In the genomic region with DNA sequence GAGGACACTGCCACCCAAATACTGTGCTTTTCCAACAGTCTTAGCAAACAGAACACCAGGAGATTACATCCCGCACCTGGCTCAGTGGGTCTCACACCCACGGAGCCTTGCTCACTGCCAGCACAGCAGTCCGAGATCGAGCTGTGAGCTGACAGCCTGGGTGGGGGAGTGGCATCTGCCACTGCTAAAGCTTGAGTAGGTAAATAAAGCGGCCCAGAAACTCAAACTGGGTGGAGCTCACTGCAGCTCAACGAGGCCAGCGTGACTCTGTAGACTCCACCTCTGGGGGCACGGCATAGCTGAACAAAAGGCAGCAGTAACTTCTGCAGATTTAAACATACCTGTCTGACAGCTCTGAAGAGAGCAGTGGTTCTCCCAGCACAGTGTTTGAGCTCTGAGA, we compare ENCODE assay signal across 15 cellular contexts. TPM values are rescaled to one million over a fixed set of nuclear protein-coding genes. Genes with fewer than 3 reads are reported as not detected.
DNase-seq lines count a peak whose midpoint lies in the region; ATAC-seq and TF ChIP-seq lines count a peak whose summit lies in the region.
"Had no signal": no experiment of that assay in that cellular context is flagged by ENCODE, and none has a peak within 500 bp of the region (broad histone marks: within the 10 kb centered on the region; RNA-seq: fewer than 3 reads in every experiment).

No MANE protein-coding gene starts in this region.

- WGBS in hepatocyte (ENCODE audit: low lambda C conversion rate, missing lambda C conversion rate) = 35% methylated on average over 8 of the region's 8 CpGs

- no peaks in the 10 kb centered on the region for H3K27me3 ChIP-seq in hepatocyte
- H3K27me3 ChIP-seq: ascending aorta had no signal

- H3K4me3 Mint-ChIP-seq in progenitor cell of endocrine pancreas (ENCODE audit: low read depth) = peak overlapping the region; percentile 33

- no peak for TF ChIP-seq CTCF in hepatocyte (IDR thresholded peaks at IDR 0.05; ENCODE audit: poor library complexity)
- TF ChIP-seq CTCF in progenitor cell of endocrine pancreas (IDR thresholded peaks at IDR 0.05; ENCODE audit: unreplicated experiment) = no peak

- peak overlapping the region; percentile 19 for H3K27ac ChIP-seq in hepatocyte
- H3K27ac ChIP-seq: ascending aorta had no signal

- H3K4me3 ChIP-seq in hepatocyte = peak overlapping the region; percentile 14
- H3K4me3 ChIP-seq: ascending aorta had no signal

- no peaks in the 10 kb centered on the region for H4K20me1 ChIP-seq in hepatocyte (ENCODE audit: insufficient read depth, poor library complexity, severe bottlenecking)

- no peaks in the 10 kb centered on the region for H3K36me3 ChIP-seq in hepatocyte (replicated peaks; ENCODE audit: insufficient read depth, low read depth)
- H3K36me3 ChIP-seq: ascending aorta had no signal

- H3K9me3 Mint-ChIP-seq in progenitor cell of endocrine pancreas (ENCODE audit: low read depth) = no peaks in the 10 kb centered on the region
- H3K9me3 Mint-ChIP-seq: activated T-helper 2 cell treated with anti-CD3 and anti-CD28 coated beads, Interferon-gamma antibody, Interleukin-2, Interleukin-4, amounts not matched to agents 10 μg/mL and 5 μg/mL and 100 μg/mL, durations not matched to agents 14 hours and 24 hours and 36 hours had no signal

- H3K4me1 Mint-ChIP-seq in progenitor cell of endocrine pancreas (ENCODE audit: low read depth) = peaks cover 25% of the 10 kb centered on the region

- DNase-seq in NCI-H1417 (lab: John Stamatoyannopoulos, UW) = peak; percentile 59 to 80 (median 77)
- peak; percentile 61 for DNase-seq in NCI-H510A treated with DMSO at 0.1 percent for 48 hours (lab: John Stamatoyannopoulos, UW)
- DNase-seq in hepatocyte (ENCODE audit: low spot score) = peak; percentile 74
- DNase-seq in progenitor cell of endocrine pancreas (ENCODE audit: low spot score, unreplicated experiment) = peak; percentile 31
- no peak for DNase-seq in T-helper 9 cell
- DNase-seq in NK-92 (lab: John Stamatoyannopoulos, UW; ENCODE audit: unreplicated experiment) = no peak
- no peak for DNase-seq in mesenteric fat pad (ENCODE audit: low spot score)
- DNase-seq: activated CD4-positive, alpha-beta T cell treated with anti-CD3 and anti-CD28 coated beads, Interleukin-2, amount 50 U/mL, for 48 hours; KG1; NCI-H226; retina; stimulated activated CD4-positive, alpha-beta T cell treated with anti-CD3 and anti-CD28 coated beads, Interleukin-4, amount 100 ng/mL, for 1 hour had no signal

- peak overlapping the region; percentile 32 for H2AFZ ChIP-seq in hepatocyte

- peak overlapping the region; percentile 35 for H3K27ac Mint-ChIP-seq in progenitor cell of endocrine pancreas
- H3K27ac Mint-ChIP-seq: activated T-helper 2 cell treated with anti-CD3 and anti-CD28 coated beads, Interferon-gamma antibody, Interleukin-2, Interleukin-4, amounts not matched to agents 10 μg/mL and 5 μg/mL and 100 μg/mL, durations not matched to agents 14 hours and 24 hours and 36 hours had no signal

- no peak for ATAC-seq in GM19351 (IDR thresholded peaks at IDR 0.05; ENCODE audit: unreplicated experiment)

- peaks cover under 1% of the 10 kb centered on the region for H3K36me3 Mint-ChIP-seq in progenitor cell of endocrine pancreas (ENCODE audit: insufficient read depth)

- peak overlapping the region; percentile 74 for H3K4me2 ChIP-seq in hepatocyte

- H3K9me2 ChIP-seq in hepatocyte (replicated peaks; ENCODE audit: insufficient read depth) = no peaks in the 10 kb centered on the region

- H3K27me3 Mint-ChIP-seq in progenitor cell of endocrine pancreas = no peaks in the 10 kb centered on the region

- peaks cover 3% of the 10 kb centered on the region for H3K79me2 ChIP-seq in hepatocyte

- no peaks in the 10 kb centered on the region for H3K4me1 ChIP-seq in hepatocyte (ENCODE audit: insufficient read depth)
- H3K4me1 ChIP-seq: ascending aorta had no signal

- no peaks in the 10 kb centered on the region for H3K9me3 ChIP-seq in hepatocyte (ENCODE audit: low read depth)
- H3K9me3 ChIP-seq: ascending aorta had no signal

RNA-seq across cellular contexts. Expression of gene EPB41L4A, which starts 28.8 kb away (rescaled TPM):
- total RNA-seq in hepatocyte (11.4 and 12.9 TPM in 2 replicates), progenitor cell of endocrine pancreas (34.2 and 37.7 TPM in 2 replicates), mesenteric fat pad (30.2 TPM)
- 9.5 and 10.2 TPM in 2 replicates for polyA plus RNA-seq in hepatocyte

Comparison
In these comparisons a context has a peak if more than half of its experiments do, and no peak if none do; other contexts are left out.
1. DNase-seq: peak in NCI-H1417 (3 of 3), NCI-H510A treated with DMSO at 0.1 percent for 48 hours (single experiment), hepatocyte (single experiment) and progenitor cell of endocrine pancreas (single experiment); none in T-helper 9 cell (single experiment), NK-92 (single experiment) and mesenteric fat pad (single experiment).